In the genomic region with DNA sequence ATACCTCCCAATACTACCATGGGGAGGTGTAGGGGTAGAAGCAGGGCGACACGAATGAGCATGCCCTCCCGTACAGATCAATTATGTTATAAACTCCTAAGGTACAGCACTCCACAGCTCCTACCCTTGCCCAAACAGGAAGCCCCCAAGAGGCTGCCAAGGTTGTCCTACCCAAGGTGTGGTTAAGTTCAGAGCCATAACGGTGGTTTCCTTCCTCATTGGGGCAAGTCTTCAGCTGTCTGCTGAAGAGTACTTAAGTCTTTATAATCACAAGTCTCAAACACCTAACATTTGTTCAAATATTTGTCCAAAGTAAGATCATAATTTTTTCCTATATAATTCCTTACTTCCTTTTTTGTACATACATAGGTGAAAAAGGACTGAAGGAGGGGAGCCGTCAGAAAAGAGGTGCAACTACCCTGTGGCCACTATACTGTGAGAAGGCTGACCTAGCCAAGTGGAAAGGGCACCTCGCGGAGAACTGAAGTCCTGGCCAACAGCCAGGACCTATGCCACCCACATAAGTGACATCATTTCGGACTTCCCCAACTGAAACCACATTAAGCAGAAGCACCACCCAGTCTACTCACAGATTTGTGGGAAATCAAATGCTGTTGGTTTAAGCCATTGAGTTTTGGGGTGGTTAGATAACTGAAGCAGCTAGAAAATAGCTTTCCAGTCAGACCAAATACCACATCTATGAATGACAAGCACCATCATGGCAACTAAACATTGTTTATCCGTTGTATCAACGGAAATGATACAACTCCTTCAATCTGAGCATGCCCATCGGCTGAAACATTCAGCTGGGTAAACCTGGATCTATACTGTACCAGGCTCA, we compare ENCODE assay signal across 8 cellular contexts. TPM values are rescaled to one million over a fixed set of nuclear protein-coding genes. Genes with fewer than 3 reads are reported as not detected.
DNase-seq lines count a peak whose midpoint lies in the region; ATAC-seq, FAIRE-seq and TF ChIP-seq lines count a peak whose summit lies in the region.

No MANE protein-coding gene starts in this region.

- H3K27me3 Mint-ChIP-seq in osteocyte (ENCODE audit: unreplicated experiment) (no peaks in the 10 kb centered on the region), glutamatergic neuron (ENCODE audit: unreplicated experiment) (no peaks in the 10 kb centered on the region)

- no peak overlapping the region for H2BK120ac ChIP-seq in mesendoderm (ENCODE audit: low read depth, low read length)

- TF ChIP-seq POLR2A in GM12892 (IDR thresholded peaks at IDR 0.05; ENCODE audit: low read depth, low read length) (0 out of 2 replicates have a peak, but pooled peaks have one; percentile 24), K562 (conservative IDR thresholded peaks at IDR 0.05) (no peak)

- H3K9me1 ChIP-seq in K562 (ENCODE audit: control insufficient read depth, insufficient read depth, low read length), result no peaks in the 10 kb centered on the region

- peaks cover 8% of the 10 kb centered on the region; the same call in 1 of the 3 replicates for H3K36me3 ChIP-seq in K562 (ENCODE audit: control insufficient read depth, insufficient read depth, low read length)
- H3K36me3 ChIP-seq in mesendoderm (ENCODE audit: control insufficient read depth, insufficient read depth, low read length), result peaks cover 1% of the 10 kb centered on the region

- peak; percentile 89 for FAIRE-seq in GM12892 (lab: Jason Lieb, UNC)
- FAIRE-seq in K562 (lab: Jason Lieb, UNC), result peak; percentile 11

- peaks cover 9% of the 10 kb centered on the region for H3K27me3 ChIP-seq in HL-60 (ENCODE audit: insufficient read depth, poor library complexity, severe bottlenecking)
- no peaks in the 10 kb centered on the region for H3K27me3 ChIP-seq in K562 (ENCODE audit: control insufficient read depth in 2 of 2, insufficient read depth in 2 of 2, low read length in 2 of 2)
- H3K27me3 ChIP-seq in mesendoderm (ENCODE audit: insufficient read depth, low read length, poor library complexity), result no peaks in the 10 kb centered on the region

- H4K8ac ChIP-seq in mesendoderm (ENCODE audit: low read depth, low read length), result no peak overlapping the region

- no peak overlapping the region for H3K23ac ChIP-seq in mesendoderm (ENCODE audit: low read length)

- TF ChIP-seq CTCF in HL-60 (IDR thresholded peaks at IDR 0.05; ENCODE audit: insufficient read depth, low read length) (no peak), K562 (IDR thresholded peaks at IDR 0.05 in 2 of 3, conservative IDR thresholded peaks at IDR 0.05 in 1 of 3; ENCODE audit: insufficient read depth in 2 of 3, low read depth in 1 of 3, low read length in 3 of 3) (no peak), osteocyte (IDR thresholded peaks at IDR 0.05) (no peak), glutamatergic neuron (IDR thresholded peaks at IDR 0.05; ENCODE audit: partially characterized antibody, unreplicated experiment) (no peak)

- H3K9ac ChIP-seq in K562 (ENCODE audit: insufficient read depth in 1 of 2, low read depth in 2 of 2, low read length in 2 of 2) (no peak overlapping the region), mesendoderm (ENCODE audit: low read length) (no peak overlapping the region)

- no peak for ATAC-seq in K562
- ATAC-seq in GM19328 (IDR thresholded peaks at IDR 0.05; ENCODE audit: unreplicated experiment), result no peak

- no peak overlapping the region for H2AK5ac ChIP-seq in mesendoderm (ENCODE audit: low read length)

- intact Hi-C loops in K562 (cut with micrococcal nuclease), result loop anchor here (5.0 kb wide), 2 partner anchors 66 to 69 kb away; no protein-coding TSS in a partner anchor

- no peak overlapping the region for H3K27ac ChIP-seq in HL-60 (replicated peaks)
- no peak overlapping the region for H3K27ac ChIP-seq in K562 (ENCODE audit: extremely low read depth, low read depth, low read length)
- no peak overlapping the region for H3K27ac ChIP-seq in mesendoderm (ENCODE audit: low read depth, low read length)

- peaks cover 3 to 12% of the 10 kb centered on the region in 2 experiments; a peak in 2 of 5 replicates for H3K4me1 ChIP-seq in K562 (replicated peaks in 1 of 2; ENCODE audit: control insufficient read depth in 2 of 2, insufficient read depth in 2 of 2, low read length in 2 of 2)
- H3K4me1 ChIP-seq in mesendoderm (ENCODE audit: control insufficient read depth, low read depth, low read length), result peaks cover 3% of the 10 kb centered on the region

- TSS peak; percentile 29 for BruUV-seq in K562 (replicated peaks; lab: Mats Ljungman, UMichigan)

- peaks cover 3% of the 10 kb centered on the region; the same call in 1 of the 2 replicates for H4K20me1 ChIP-seq in K562 (replicated peaks; ENCODE audit: control insufficient read depth, insufficient read depth, low read length)

- H2BK15ac ChIP-seq in mesendoderm (replicated peaks; ENCODE audit: low read depth), result no peak overlapping the region

- H3K27ac Mint-ChIP-seq in osteocyte (ENCODE audit: unreplicated experiment) (peak overlapping the region; percentile 63), glutamatergic neuron (ENCODE audit: unreplicated experiment) (no peak overlapping the region)

- H3K4ac ChIP-seq in mesendoderm (ENCODE audit: low read depth, low read length), result no peak overlapping the region

- H3K56ac ChIP-seq in mesendoderm (ENCODE audit: low read length), result no peak overlapping the region

- H3K4me1 Mint-ChIP-seq in osteocyte (ENCODE audit: unreplicated experiment) (peaks cover 26% of the 10 kb centered on the region), glutamatergic neuron (ENCODE audit: low read depth, unreplicated experiment) (no peaks in the 10 kb centered on the region)

- TF ChIP-seq RAD21 in K562 (CRISPR knock-in tag; conservative IDR thresholded peaks at IDR 0.05 in 1 of 2, IDR thresholded peaks at IDR 0.05 in 1 of 2), result no peak

- no peak overlapping the region for H2AFZ ChIP-seq in K562 (ENCODE audit: low read depth, low read length)

- WGBS in K562 (ENCODE audit: insufficient coverage, low coverage, missing lambda C conversion rate), result 64% methylated on average over 11 of the region's 11 CpGs
- no CpG with 5 or more reads among the region's 11 CpGs for WGBS in mesendoderm (ENCODE audit: extremely low coverage, insufficient coverage, low lambda C conversion rate)

- H3K36me3 Mint-ChIP-seq in osteocyte (ENCODE audit: unreplicated experiment) (peaks cover 2% of the 10 kb centered on the region), glutamatergic neuron (ENCODE audit: unreplicated experiment) (no peaks in the 10 kb centered on the region)

- no peak overlapping the region for H3K4me2 ChIP-seq in K562 (ENCODE audit: insufficient read depth, low read length)
- H3K4me2 ChIP-seq in mesendoderm (ENCODE audit: low read length), result no peak overlapping the region

- CTCF ChIA-PET in K562 (lab: Yijun Ruan, JAX; ENCODE audit: low intra/inter-chr PET ratio), result no interaction called here

- TF ChIP-seq EP300 in K562 (IDR thresholded peaks at IDR 0.05; ENCODE audit: low read length), result no peak

- no peak overlapping the region for H3K18ac ChIP-seq in mesendoderm (ENCODE audit: low read length)

- peaks cover 3% of the 10 kb centered on the region for H3K79me1 ChIP-seq in mesendoderm (ENCODE audit: low read length)

- in situ Hi-C loops in K562 (cut with MboI), result no loop called here

- H3K9me3 Mint-ChIP-seq in osteocyte (ENCODE audit: unreplicated experiment) (no peaks in the 10 kb centered on the region), glutamatergic neuron (ENCODE audit: unreplicated experiment) (no peaks in the 10 kb centered on the region)

- H3K79me2 ChIP-seq in K562 (ENCODE audit: control insufficient read depth, insufficient read depth, low read length) (peaks cover 25% of the 10 kb centered on the region), mesendoderm (ENCODE audit: control insufficient read depth, insufficient read depth, low read length) (peaks cover 3% of the 10 kb centered on the region)

- H3K4me3 Mint-ChIP-seq in osteocyte (ENCODE audit: unreplicated experiment) (no peak overlapping the region), glutamatergic neuron (ENCODE audit: unreplicated experiment) (no peak overlapping the region)

- H3K9me3 ChIP-seq in K562 (replicated peaks; ENCODE audit: control insufficient read depth, insufficient read depth, low read depth, low read length), result no peaks in the 10 kb centered on the region

- DNase-seq in GM12892 (ENCODE audit: insufficient read length) (no peak), HL-60 (ENCODE audit: low read depth in 1 of 2, low spot score in 1 of 2) (peak; percentile 66 to 79), T1000 (lab: John Stamatoyannopoulos, UW) (peak; percentile 54), K562 (ENCODE audit: extremely low read depth in 1 of 4, low spot score in 3 of 4) (peak in 1 of 4 experiments; percentile 8), osteocyte (ENCODE audit: extremely low spot score, unreplicated experiment) (no peak), mesendoderm (no peak), glutamatergic neuron (no peak)

- no peak overlapping the region for H3K4me3 ChIP-seq in HL-60 (replicated peaks; ENCODE audit: insufficient read depth, low read length)
- no peak overlapping the region for H3K4me3 ChIP-seq in K562
- no peak overlapping the region for H3K4me3 ChIP-seq in mesendoderm (ENCODE audit: low read length)

- H2BK5ac ChIP-seq in mesendoderm (ENCODE audit: low read length), result no peak overlapping the region

- POLR2A ChIA-PET in K562 (lab: Yijun Ruan, JAX), result interaction anchor here (0.7 to 2.4 kb wide), 2 partner anchors 10 to 57 kb away, joined by 3 to 9 read pairs; no protein-coding TSS in a partner anchor

- H4K5ac ChIP-seq in mesendoderm (ENCODE audit: low read length), result no peak overlapping the region

RNA-seq across cellular contexts. Expression of a gene that starts 2.9 kb away (rescaled TPM):
- 7.3 TPM for polyA plus RNA-seq in GM12892 (2012; ENCODE audit: missing spikeins)
- 15.9 and 20.0 TPM in 2 replicates for total RNA-seq in K562 (2011; cell fraction: chromatin; rRNA removed; ENCODE audit: low replicate concordance)
- 9.2 and 10.4 TPM in 2 replicates for total RNA-seq in K562 (2011; cell fraction: nucleolus; rRNA removed)
- 21.1 and 38.6 TPM in 2 replicates for total RNA-seq in K562 (2011; cell fraction: nucleoplasm; rRNA removed)
- total RNA-seq in K562 (2014; rRNA removed) (5.3 and 8.0 TPM in 2 replicates), K562 (2014; rRNA removed; fragmentation: Illumina TruSeq; extraction: Trizol) (6.9 and 7.5 TPM in 2 replicates), K562 (2015; rRNA removed; fragmentation: Illumina TruSeq; extraction: Trizol) (6.4 and 7.4 TPM in 2 replicates), K562 (2021) (6.7 and 7.3 TPM in 2 replicates), osteocyte (21.3 and 25.2 TPM in 2 replicates), glutamatergic neuron (ENCODE audit: unreplicated experiment) (9.5 TPM)
- polyA plus RNA-seq in K562 (2011; rRNA removed) (5.7 and 7.6 TPM in 2 replicates), K562 (2014; fragmentation: Illumina TruSeq; extraction: Trizol) (3.8 and 4.2 TPM in 2 replicates), K562 (2014; fragmentation: Nextera tagmentation; extraction: Ambion mirVana) (1 to 10 TPM; 1.1 to 1.9 TPM), K562 (2014; rRNA removed) (4.3 and 5.4 TPM in 2 replicates)
- polyA plus RNA-seq in K562 (2011; cell fraction: cytosol; rRNA removed), result 3.0 and 3.8 TPM in 2 replicates
- polyA plus RNA-seq in K562 (2011; cell fraction: nucleus; rRNA removed), result 5.7 and 8.3 TPM in 2 replicates
- 3.6 and 4.6 TPM in 2 replicates for polyA plus RNA-seq in K562 (2012)
- polyA minus RNA-seq in K562 (2011; rRNA and poly(A)+ RNA removed), result 12.2 and 15.9 TPM in 2 replicates
- 3.1 and 6.3 TPM in 2 replicates for polyA minus RNA-seq in K562 (2011; cell fraction: cytosol; rRNA and poly(A)+ RNA removed)
- 9.6 and 11.8 TPM in 2 replicates for polyA minus RNA-seq in K562 (2011; cell fraction: nucleus; rRNA and poly(A)+ RNA removed)
- 3.4 TPM for polyA plus RNA-seq in mesendoderm (2013, experiment 1 of 2)
- polyA plus RNA-seq in mesendoderm (2013, experiment 2 of 2), result 3.2 TPM

Comparison
In these comparisons a context has a peak if more than half of its experiments do, and no peak if none do; other contexts are left out.
1. DNase-seq: peak in HL-60 (2 of 2) and T1000 (single experiment); none in GM12892 (single experiment), osteocyte (single experiment), mesendoderm (single experiment) and glutamatergic neuron (single experiment).